Comparison of ENCODE assay signal across 13 cellular contexts in genomic region chr13:76668141-76668540, GRCh38.
DNase-seq lines count a peak whose midpoint lies in the region; ATAC-seq, FAIRE-seq and TF ChIP-seq lines count a peak whose summit lies in the region.
"Had no signal": no experiment of that assay in that cellular context is flagged by ENCODE, and none has a peak within 500 bp of the region (broad histone marks: within the 10 kb centered on the region; RNA-seq: fewer than 3 reads in every experiment).

No MANE protein-coding gene starts in this region.

- WGBS in mesodermal cell (ENCODE audit: insufficient coverage in 2 of 2), 2 experiments: no CpG with 5 or more reads among the region's 2 CpGs
- WGBS in lower leg skin, 2 donors: 86 to 87% methylated on average over 2 of the region's 2 CpGs
- 40 to 62% methylated on average over 2 of the region's 2 CpGs for WGBS in gastroesophageal sphincter (ENCODE audit: low coverage in 1 of 2), 2 donors

- H3K79me2 ChIP-seq in endothelial cell of umbilical vein (ENCODE audit: control insufficient read depth, insufficient read depth, low read length): no peaks in the 10 kb centered on the region

- H3K9me1 ChIP-seq in endothelial cell of umbilical vein (replicated peaks; ENCODE audit: control insufficient read depth, extremely low read depth, insufficient read depth, low read length): no peaks in the 10 kb centered on the region

- no peaks in the 10 kb centered on the region for H4K20me1 ChIP-seq in endothelial cell of umbilical vein (replicated peaks; ENCODE audit: control insufficient read depth, extremely low read depth, insufficient read depth, low read length)

- BruUV-seq in endothelial cell of umbilical vein (replicated peaks; lab: Mats Ljungman, UMichigan): no TSS peak

- FAIRE-seq in endothelial cell of umbilical vein (lab: Jason Lieb, UNC): no peak
- FAIRE-seq: A204.1, GM12878 had no signal

- no peak for TF ChIP-seq POLR2A in endothelial cell of umbilical vein (IDR thresholded peaks at IDR 0.05; ENCODE audit: low read depth, low read length)
- no peak for TF ChIP-seq POLR2A in lower leg skin (IDR thresholded peaks at IDR 0.05)
- no peak for TF ChIP-seq POLR2A in gastroesophageal sphincter (IDR thresholded peaks at IDR 0.05)

- POLR2A ChIA-PET in endothelial cell of umbilical vein (lab: Charles Lee): interaction anchor here (0.7 to 1.6 kb wide), 3 partner anchors 96 to 217 kb away, joined by 3 to 11 read pairs (median 4); no protein-coding TSS in a partner anchor

- H3K9ac ChIP-seq in endothelial cell of umbilical vein (replicated peaks; ENCODE audit: extremely low read depth, insufficient read depth, low read length): no peak overlapping the region

- no peak for ATAC-seq in gastroesophageal sphincter

- H3K36me3 ChIP-seq in endothelial cell of umbilical vein (ENCODE audit: control insufficient read depth in 2 of 2, extremely low read depth in 1 of 2, insufficient read depth in 2 of 2, low read length in 2 of 2) (no peaks in the 10 kb centered on the region), mesodermal cell (ENCODE audit: control insufficient read depth, insufficient read depth, low read length) (no peaks in the 10 kb centered on the region), gastroesophageal sphincter (no peaks in the 10 kb centered on the region)
- H3K36me3 ChIP-seq: BE2C, HAP-1 had no signal

- H3K27ac ChIP-seq in endothelial cell of umbilical vein (ENCODE audit: insufficient read depth, low read depth, low read length): no peak overlapping the region
- peak overlapping the region; percentile 38 for H3K27ac ChIP-seq in mesodermal cell (ENCODE audit: low read depth, low read length, severe bottlenecking)
- H3K27ac ChIP-seq in gastroesophageal sphincter: no peak overlapping the region
- H3K27ac ChIP-seq: HL-60 had no signal

- H3K27me3 ChIP-seq in endothelial cell of umbilical vein (ENCODE audit: control insufficient read depth in 2 of 2, insufficient read depth in 2 of 2, low read length in 2 of 2): no peaks in the 10 kb centered on the region
- no peaks in the 10 kb centered on the region for H3K27me3 ChIP-seq in gastroesophageal sphincter
- H3K27me3 ChIP-seq: BE2C had no signal

- intact Hi-C loops in endothelial cell of umbilical vein (cut with micrococcal nuclease) (loop anchor here (5.0 kb wide), 1 partner anchor 334 kb away; no protein-coding TSS in a partner anchor), lower leg skin (cut with DNase I; ENCODE audit: low total_unique reads) (no loop called here)

- DNase-seq in NCI-H226 (peak; percentile 20), endothelial cell of umbilical vein (ENCODE audit: low read depth, low spot score) (peak; percentile 14), epidermal melanocyte (ENCODE audit: insufficient read length, low spot score) (no peak), lower leg skin (ENCODE audit: low spot score in 2 of 2) (no peak)
- no peak for DNase-seq in activated naive CD4-positive, alpha-beta T cell treated with anti-CD3 and anti-CD28 coated beads, Interleukin-2, amount 50 U/mL, for 16 hours
- DNase-seq: DND-41 had no signal

- dilution Hi-C loops in endothelial cell of umbilical vein (cut with MboI; ENCODE audit: extremely low pct_ligation_motif_present, low sequenced_read_pairs): no loop called here

- no peak overlapping the region for H2AFZ ChIP-seq in endothelial cell of umbilical vein (ENCODE audit: low read depth, low read length)

- H3K4me3 ChIP-seq in endothelial cell of umbilical vein (replicated peaks in 1 of 3; ENCODE audit: insufficient read depth in 1 of 3, low read depth in 1 of 3, low read length in 3 of 3) (no peak overlapping the region), mesodermal cell (ENCODE audit: extremely low read depth, insufficient read depth, low read length, poor library complexity, severe bottlenecking) (no peak overlapping the region), lower leg skin (ENCODE audit: low read depth, poor library complexity, severe bottlenecking) (no peak overlapping the region), gastroesophageal sphincter (no peak overlapping the region)
- H3K4me3 ChIP-seq: GM12878, HAP-1 had no signal

- CTCF ChIA-PET in endothelial cell of umbilical vein (lab: Charles Lee): interaction anchor here (0.6 to 5.0 kb wide), 45 partner anchors 9 to 972 kb away, joined by 3 to 145 read pairs (median 4); partner anchors contain the start of gene KCTD12

- no peak for TF ChIP-seq EP300 in gastroesophageal sphincter (IDR thresholded peaks at IDR 0.05)

- TF ChIP-seq CTCF in endothelial cell of umbilical vein (IDR thresholded peaks at IDR 0.05; ENCODE audit: extremely low read depth in 1 of 2, insufficient read depth in 1 of 2, low read depth in 1 of 2, low read length in 2 of 2) (no peak), lower leg skin (IDR thresholded peaks at IDR 0.05) (no peak), gastroesophageal sphincter (IDR thresholded peaks at IDR 0.05) (no peak)

- no peak overlapping the region for H3K4me2 ChIP-seq in endothelial cell of umbilical vein (ENCODE audit: insufficient read depth, low read length)

- no peaks in the 10 kb centered on the region for H3K9me3 ChIP-seq in endothelial cell of umbilical vein (replicated peaks; ENCODE audit: control insufficient read depth, insufficient read depth, low read length)
- H3K9me3 ChIP-seq in mesodermal cell (ENCODE audit: control insufficient read depth, low read length): no peaks in the 10 kb centered on the region
- no peaks in the 10 kb centered on the region for H3K9me3 ChIP-seq in gastroesophageal sphincter
- H3K9me3 ChIP-seq: BE2C, HAP-1 had no signal

- H3K4me1 ChIP-seq in endothelial cell of umbilical vein (ENCODE audit: control insufficient read depth, extremely low read depth, insufficient read depth, low read length): no peaks in the 10 kb centered on the region
- H3K4me1 ChIP-seq in mesodermal cell (ENCODE audit: control insufficient read depth, insufficient read depth, low read length, poor library complexity, severe bottlenecking): peaks cover 11% of the 10 kb centered on the region
- no peaks in the 10 kb centered on the region for H3K4me1 ChIP-seq in gastroesophageal sphincter
- H3K4me1 ChIP-seq: BE2C, HAP-1 had no signal

TF ChIP-seq in endothelial cell of umbilical vein, 7 proteins besides CTCF, POLR2A, EP300 and RAD21:
- TF ChIP-seq POLR2AphosphoS5 (IDR thresholded peaks at IDR 0.05; ENCODE audit: insufficient read depth, low read depth, low read length): no peak
- no peak for TF ChIP-seq GATA2 (IDR thresholded peaks at IDR 0.05; ENCODE audit: insufficient read depth, insufficient read length, low read depth, low read length)
- TF ChIP-seq JUN (IDR thresholded peaks at IDR 0.05; ENCODE audit: borderline replicate concordance, insufficient read depth, insufficient read length, low read depth): no peak
- no peak for TF ChIP-seq EZH2 (IDR thresholded peaks at IDR 0.05; ENCODE audit: borderline replicate concordance, low read depth, low read length, severe bottlenecking)
- TF ChIP-seq MYC (IDR thresholded peaks at IDR 0.05; ENCODE audit: low read depth, low read length): no peak
- TF ChIP-seq MAX (IDR thresholded peaks at IDR 0.05; ENCODE audit: insufficient read depth, insufficient read length): no peak
- TF ChIP-seq FOS (IDR thresholded peaks at IDR 0.05; ENCODE audit: borderline replicate concordance, insufficient read depth, low read length): no peak
TF ChIP-seq in endothelial cell of umbilical vein: peak in this region for 0.

Comparison
In these comparisons a context has a peak if more than half of its experiments do, and no peak if none do; other contexts are left out.
1. DNase-seq: peak in NCI-H226 (single experiment) and endothelial cell of umbilical vein (single experiment); none in activated naive CD4-positive, alpha-beta T cell treated with anti-CD3 and anti-CD28 coated beads, Interleukin-2, amount 50 U/mL, for 16 hours (single experiment), epidermal melanocyte (single experiment) and lower leg skin (0 of 2).